Comparison of ENCODE assay signal across 22 cellular contexts in genomic region chr1:210920716-210921694, GRCh38.
"Had no signal": no experiment of that assay in that cellular context is flagged by ENCODE, and none has a peak within 500 bp of the region (broad histone marks: within the 10 kb centered on the region; RNA-seq: fewer than 3 reads in every experiment).

No MANE protein-coding gene starts in this region.

- H3K27ac ChIP-seq: PC-9, Peyer's patch, SJCRH30 had no signal

- ATAC-seq: Right ventricle myocardium inferior, SK-N-SH treated with all-trans-retinoic acid at 6 μM for 48 hours had no signal

- H2AFZ ChIP-seq: PC-9 had no signal

- H3K4me2 ChIP-seq: PC-9 had no signal

- H3K27me3 ChIP-seq: MG63, Peyer's patch, SJCRH30 had no signal

- DNase-seq: Karpas-422; KG1; MG63; NCI-H1092; NCI-H1105 treated with DMSO at 0.1 percent for 48 hours; NCI-H1417 treated with DMSO at 0.1 percent for 48 hours; NCI-H146; NCI-H1694 treated with DMSO at 0.1 percent for 48 hours; NCI-H1930; NCI-H2081; NCI-H2107; NCI-H2227 treated with DMSO at 0.1 percent for 48 hours; NCI-H524; NCI-H526 treated with DMSO at 0.1 percent for 48 hours; NCI-H748 treated with DMSO at 0.1 percent for 48 hours; NK-92 treated with Interleukin-12 subunit alpha and Interleukin-12 subunit beta, amount 100 ng/mL, for 24 hours; PC-9; Peyer's patch; SHP77 treated with DMSO at 0.1 percent for 48 hours; SJCRH30 had no signal

- H3K36me3 ChIP-seq: MG63, Peyer's patch, SJCRH30 had no signal

- H3K4me1 ChIP-seq: Peyer's patch had no signal

- H3K4me3 ChIP-seq: MG63, PC-9, Peyer's patch, SJCRH30 had no signal

- H3K9me3 ChIP-seq: MG63, Peyer's patch, SJCRH30 had no signal
